Comparison of ENCODE assay signal across 3 cellular contexts in genomic region chr12:89364631-89365030, GRCh38.
TF ChIP-seq lines count a peak whose summit lies in the region.

No MANE protein-coding gene starts in this region.

TF ChIP-seq in A549, 52 proteins besides CTCF, POLR2A, EP300 and RAD21:
- TF ChIP-seq ELK1 (IDR thresholded peaks at IDR 0.05; ENCODE audit: low read depth, low read length), result no peak
- TF ChIP-seq REST (IDR thresholded peaks at IDR 0.05), result peak; percentile 75; the same call in 1 of the 2 replicates

TF ChIP-seq in HCT116, 20 proteins besides CTCF, POLR2A, EP300 and RAD21 (continued from another document):
- TF ChIP-seq ZBTB33 (IDR thresholded peaks at IDR 0.05; ENCODE audit: extremely low read depth, insufficient replicate concordance, low read length), result no peak
- TF ChIP-seq CBX3 (IDR thresholded peaks at IDR 0.05; ENCODE audit: low read depth), result no peak
- peak; percentile 39 for TF ChIP-seq REST (IDR thresholded peaks at IDR 0.05; ENCODE audit: low read depth)
- TF ChIP-seq ELF1 (IDR thresholded peaks at IDR 0.05; ENCODE audit: borderline replicate concordance, low read depth), result no peak

TF ChIP-seq in WTC11, 78 proteins besides CTCF, POLR2A, EP300 and RAD21 (continued from another document):
- TF ChIP-seq FOXP4 (CRISPR knock-in tag; IDR thresholded peaks at IDR 0.05) (no peak), ZNF138 (CRISPR knock-in tag; conservative IDR thresholded peaks at IDR 0.05) (no peak), NFYB (CRISPR knock-in tag; conservative IDR thresholded peaks at IDR 0.05; ENCODE audit: low read depth) (no peak), NFATC4 (CRISPR knock-in tag; IDR thresholded peaks at IDR 0.05) (no peak), EMX1 (CRISPR knock-in tag; IDR thresholded peaks at IDR 0.05) (no peak), ZNF219 (CRISPR knock-in tag; IDR thresholded peaks at IDR 0.05; ENCODE audit: borderline replicate concordance) (no peak), ATF1 (CRISPR knock-in tag; IDR thresholded peaks at IDR 0.05) (no peak), ATF6 (CRISPR knock-in tag; IDR thresholded peaks at IDR 0.05) (no peak), FOXK1 (CRISPR knock-in tag; IDR thresholded peaks at IDR 0.05) (no peak), NR3C1 (CRISPR knock-in tag; conservative IDR thresholded peaks at IDR 0.05; ENCODE audit: low read depth) (no peak)
